26 cellular contexts compared by ENCODE assay signal in genomic region chr5:42595597-42595996, GRCh38.
A peak's percentile ranks its signal among the peaks of the same experiment; 100 is the strongest.
DNase-seq lines count a peak whose midpoint lies in the region; ATAC-seq and TF ChIP-seq lines count a peak whose summit lies in the region.
"Had no signal": no experiment of that assay in that cellular context is flagged by ENCODE, and none has a peak within 500 bp of the region (broad histone marks: within the 10 kb centered on the region; RNA-seq: fewer than 3 reads in every experiment).

No MANE protein-coding gene starts in this region.

- ATAC-seq in HG02852 (IDR thresholded peaks at IDR 0.05; ENCODE audit: unreplicated experiment) (no peak), PC-3 (no peak; the same call in 1 of the 2 replicates)
- ATAC-seq: activated CD8-positive, alpha-beta T cell treated with anti-CD3 and anti-CD28 coated beads for 36 hours; right cardiac atrium; T-cell had no signal

- no peaks in the 10 kb centered on the region for H3K36me3 Mint-ChIP-seq in MCF 10A (ENCODE audit: insufficient read depth, unreplicated experiment)
- no peaks in the 10 kb centered on the region for H3K36me3 Mint-ChIP-seq in activated T-helper 2 cell treated with anti-CD3 and anti-CD28 coated beads, Interferon-gamma antibody, Interleukin-2, Interleukin-4, amounts not matched to agents 10 μg/mL and 5 μg/mL and 100 μg/mL, durations not matched to agents 14 hours and 24 hours and 36 hours (ENCODE audit: low read depth)
- H3K36me3 Mint-ChIP-seq: T-cell had no signal

- H3F3A ChIP-seq in PC-3 (ENCODE audit: low read length, unreplicated experiment) = no peaks in the 10 kb centered on the region

- H3K27ac ChIP-seq in mammary epithelial cell (ENCODE audit: insufficient read depth, low read depth, low read length) = no peak overlapping the region
- peak overlapping the region; percentile 48 for H3K27ac ChIP-seq in SJCRH30
- H3K27ac ChIP-seq in skeletal muscle tissue (ENCODE audit: low read depth, low read length) = peak overlapping the region; percentile 16
- no peak overlapping the region for H3K27ac ChIP-seq in PC-3 (ENCODE audit: low read length)
- H3K27ac ChIP-seq: BLaER1 treated with 17β-estradiol and CSF1 and Interleukin-3, amounts not matched to agents 10 nM and 100 nM; esophagus squamous epithelium; HL-60; parathyroid adenoma; SJSA1 had no signal

- H3K9ac ChIP-seq in mammary epithelial cell (ENCODE audit: insufficient read depth, low read length) (no peak overlapping the region), skeletal muscle tissue (ENCODE audit: low read depth in 1 of 3, low read length in 3 of 3) (peak overlapping the region in 1 of 3 donors; percentile 45), PC-3 (ENCODE audit: low read length) (no peak overlapping the region)
- H3K9ac ChIP-seq: BLaER1 treated with 17β-estradiol and CSF1 and Interleukin-3, amounts not matched to agents 10 nM and 100 nM; parathyroid adenoma had no signal

- intact Hi-C loops in MCF 10A (cut with micrococcal nuclease) = no loop called here
- intact Hi-C loops in mammary epithelial cell (cut with micrococcal nuclease) = no loop called here
- intact Hi-C loops in PC-3 (cut with micrococcal nuclease) = no loop called here
- intact Hi-C loops in activated T-helper 2 cell treated with anti-CD3 and anti-CD28 coated beads, Interferon-gamma antibody, Interleukin-2, Interleukin-4, amounts not matched to agents 10 μg/mL and 5 μg/mL and 100 μg/mL, durations not matched to agents 14 hours and 24 hours and 36 hours (cut with micrococcal nuclease) = no loop called here

- POLR2A ChIA-PET in MCF 10A (lab: Yijun Ruan, JAX) = interaction anchor here (4.4 kb wide), 1 partner anchor 10 kb away, joined by 27 read pairs; no protein-coding TSS in a partner anchor
- POLR2A ChIA-PET in PC-3 (lab: Charles Lee; ENCODE audit: unreplicated experiment) = no interaction called here

- H3K4me3 ChIP-seq in mammary epithelial cell (replicated peaks in 1 of 3; ENCODE audit: insufficient read depth in 1 of 3, low read depth in 2 of 3, low read length in 3 of 3) (no peak overlapping the region), SJCRH30 (no peak overlapping the region), skeletal muscle tissue (ENCODE audit: low read length in 3 of 3) (no peak overlapping the region), PC-3 (ENCODE audit: low read length) (no peak overlapping the region)
- H3K4me3 ChIP-seq: BLaER1 treated with 17β-estradiol and CSF1 and Interleukin-3, amounts not matched to agents 10 nM and 100 nM; esophagus squamous epithelium; SJSA1 had no signal

- in situ Hi-C loops in mammary epithelial cell (cut with MboI; ENCODE audit: low sequenced_read_pairs in 2 of 2) = no loop called here

- H4K20me1 ChIP-seq in mammary epithelial cell (ENCODE audit: insufficient read depth, low read length) = no peaks in the 10 kb centered on the region
- H4K20me1 ChIP-seq in PC-3 (ENCODE audit: low read length) = no peaks in the 10 kb centered on the region
- H4K20me1 ChIP-seq: BLaER1 treated with 17β-estradiol and CSF1 and Interleukin-3, amounts not matched to agents 10 nM and 100 nM had no signal

- H3K27me3 ChIP-seq in mammary epithelial cell (ENCODE audit: insufficient read depth, low read length) (no peaks in the 10 kb centered on the region), SJCRH30 (no peaks in the 10 kb centered on the region), skeletal muscle tissue (ENCODE audit: control insufficient read depth in 3 of 3, insufficient read depth in 3 of 3, low read length in 3 of 3) (no peaks in the 10 kb centered on the region), PC-3 (ENCODE audit: low read length) (no peaks in the 10 kb centered on the region)
- H3K27me3 ChIP-seq: BLaER1 treated with 17β-estradiol and CSF1 and Interleukin-3, amounts not matched to agents 10 nM and 100 nM; esophagus squamous epithelium; SJSA1 had no signal

- peaks cover 17% of the 10 kb centered on the region for H3K4me1 Mint-ChIP-seq in MCF 10A (ENCODE audit: insufficient read depth, unreplicated experiment)
- H3K4me1 Mint-ChIP-seq in activated T-helper 2 cell treated with anti-CD3 and anti-CD28 coated beads, Interferon-gamma antibody, Interleukin-2, Interleukin-4, amounts not matched to agents 10 μg/mL and 5 μg/mL and 100 μg/mL, durations not matched to agents 14 hours and 24 hours and 36 hours (ENCODE audit: low read depth) = no peaks in the 10 kb centered on the region

- H2AFZ ChIP-seq in mammary epithelial cell (ENCODE audit: low read depth, low read length) (no peak overlapping the region), PC-3 (ENCODE audit: low read length) (no peak overlapping the region)
- H2AFZ ChIP-seq: parathyroid adenoma had no signal

- H3K9me3 ChIP-seq in mammary epithelial cell (replicated peaks; ENCODE audit: insufficient read depth, low read length) (no peaks in the 10 kb centered on the region), SJCRH30 (replicated peaks) (no peaks in the 10 kb centered on the region), skeletal muscle tissue (ENCODE audit: control insufficient read depth in 3 of 3, low read length in 3 of 3) (no peaks in the 10 kb centered on the region), PC-3 (ENCODE audit: low read length) (no peaks in the 10 kb centered on the region)
- H3K9me3 ChIP-seq: esophagus squamous epithelium, SJSA1 had no signal

- BruUV-seq in MCF 10A (replicated peaks; lab: Mats Ljungman, UMichigan) = no TSS peak
- no TSS peak for BruUV-seq in mammary epithelial cell (replicated peaks; lab: Mats Ljungman, UMichigan)
- BruUV-seq in PC-3 (replicated peaks; lab: Mats Ljungman, UMichigan) = no TSS peak

- no peaks in the 10 kb centered on the region for H3K9me3 Mint-ChIP-seq in MCF 10A (ENCODE audit: unreplicated experiment)
- H3K9me3 Mint-ChIP-seq in activated T-helper 2 cell treated with anti-CD3 and anti-CD28 coated beads, Interferon-gamma antibody, Interleukin-2, Interleukin-4, amounts not matched to agents 10 μg/mL and 5 μg/mL and 100 μg/mL, durations not matched to agents 14 hours and 24 hours and 36 hours = no peaks in the 10 kb centered on the region
- H3K9me3 Mint-ChIP-seq: activated CD8-positive, alpha-beta T cell treated with anti-CD3 and anti-CD28 coated beads for 36 hours; dendritic cell treated with granulocyte-macrophage colony-stimulating factor and Interleukin-4, amounts not matched to agents 40 ng/mL and 50 ng/mL, for 4 days; stimulated activated naive CD8-positive, alpha-beta T cell treated with anti-CD3 and anti-CD28 coated beads, Interleukin-15, Interleukin-2, amounts not matched to agents 100 ng/mL and 50 ng/mL, for 24 hours; T-cell had no signal

- DNase-seq in MCF 10A (ENCODE audit: unreplicated experiment) = no peak
- DNase-seq in mammary epithelial cell = no peak
- DNase-seq in LHCN-M2 (ENCODE audit: low read depth) = peak; percentile 62
- peak; percentile 85 to 95 for DNase-seq in SJCRH30
- no peak for DNase-seq in PC-3
- DNase-seq in activated T-helper 2 cell treated with anti-CD3 and anti-CD28 coated beads, Interferon-gamma antibody, Interleukin-2, Interleukin-4, amounts not matched to agents 10 μg/mL and 5 μg/mL and 100 μg/mL, durations not matched to agents 14 hours and 24 hours and 36 hours (ENCODE audit: low spot score) = no peak
- DNase-seq: ACHN; activated CD8-positive, alpha-beta T cell treated with anti-CD3 and anti-CD28 coated beads for 36 hours; activated gamma-delta T cell; activated T-cell treated with anti-CD3 and anti-CD28 coated beads for 4 hours; Calu3; central memory CD4-positive, alpha-beta T cell; esophagus squamous epithelium; H7; hippocampal formation; NCI-H345; right cardiac atrium; T-cell had no signal

- no peaks in the 10 kb centered on the region for H3K9me2 ChIP-seq in PC-3 (replicated peaks; ENCODE audit: low read length)

- dilution Hi-C loops in mammary epithelial cell (cut with HindIII; ENCODE audit: low sequenced_read_pairs) = no loop called here

- CTCF ChIA-PET in MCF 10A (lab: Yijun Ruan, JAX) (interaction anchor here (1.1 to 1.7 kb wide), 2 partner anchors 12 to 60 kb away, joined by 3 to 7 read pairs; no protein-coding TSS in a partner anchor), mammary epithelial cell (lab: Charles Lee; ENCODE audit: low non-redundant PET) (no interaction called here), PC-3 (lab: Charles Lee) (interaction anchor here (0.7 kb wide), 1 partner anchor 45 kb away, joined by 3 read pairs; no protein-coding TSS in a partner anchor)

- no peak for TF ChIP-seq CTCF in MCF 10A (IDR thresholded peaks at IDR 0.05; ENCODE audit: unreplicated experiment)
- TF ChIP-seq CTCF in mammary epithelial cell (conservative IDR thresholded peaks at IDR 0.05 in 1 of 2, IDR thresholded peaks at IDR 0.05 in 1 of 2; ENCODE audit: extremely low read depth in 1 of 2, insufficient read depth in 1 of 2, low read depth in 1 of 2, low read length in 2 of 2) = no peak
- no peak for TF ChIP-seq CTCF in PC-3 (conservative IDR thresholded peaks at IDR 0.05; ENCODE audit: low read depth, low read length)

- peak overlapping the region; percentile 2 for H3K27ac Mint-ChIP-seq in MCF 10A (ENCODE audit: low read depth, unreplicated experiment)
- H3K27ac Mint-ChIP-seq in activated T-helper 2 cell treated with anti-CD3 and anti-CD28 coated beads, Interferon-gamma antibody, Interleukin-2, Interleukin-4, amounts not matched to agents 10 μg/mL and 5 μg/mL and 100 μg/mL, durations not matched to agents 14 hours and 24 hours and 36 hours = no peak overlapping the region
- H3K27ac Mint-ChIP-seq: activated CD8-positive, alpha-beta T cell treated with anti-CD3 and anti-CD28 coated beads for 36 hours; dendritic cell treated with granulocyte-macrophage colony-stimulating factor and Interleukin-4, amounts not matched to agents 40 ng/mL and 50 ng/mL, for 4 days; stimulated activated naive CD8-positive, alpha-beta T cell treated with anti-CD3 and anti-CD28 coated beads, Interleukin-15, Interleukin-2, amounts not matched to agents 100 ng/mL and 50 ng/mL, for 24 hours; T-cell had no signal

- H3K4me3 Mint-ChIP-seq in MCF 10A (ENCODE audit: unreplicated experiment) = no peak overlapping the region
- H3K4me3 Mint-ChIP-seq in activated T-helper 2 cell treated with anti-CD3 and anti-CD28 coated beads, Interferon-gamma antibody, Interleukin-2, Interleukin-4, amounts not matched to agents 10 μg/mL and 5 μg/mL and 100 μg/mL, durations not matched to agents 14 hours and 24 hours and 36 hours (ENCODE audit: low read depth) = no peak overlapping the region
- H3K4me3 Mint-ChIP-seq: activated CD8-positive, alpha-beta T cell treated with anti-CD3 and anti-CD28 coated beads for 36 hours; dendritic cell treated with granulocyte-macrophage colony-stimulating factor and Interleukin-4, amounts not matched to agents 40 ng/mL and 50 ng/mL, for 4 days; stimulated activated naive CD8-positive, alpha-beta T cell treated with anti-CD3 and anti-CD28 coated beads, Interleukin-15, Interleukin-2, amounts not matched to agents 100 ng/mL and 50 ng/mL, for 24 hours; T-cell had no signal

- H3K4me1 ChIP-seq in mammary epithelial cell (ENCODE audit: insufficient read depth, low read length) (peaks cover 18% of the 10 kb centered on the region), SJCRH30 (peaks cover 39% of the 10 kb centered on the region), skeletal muscle tissue (ENCODE audit: control insufficient read depth in 3 of 3, insufficient read depth in 3 of 3, low read length in 3 of 3) (peaks cover 24 to 44% (median 36%) of the 10 kb centered on the region in 3 donors), PC-3 (ENCODE audit: insufficient read depth, low read length) (no peaks in the 10 kb centered on the region)
- H3K4me1 ChIP-seq: SJSA1 had no signal

- no peaks in the 10 kb centered on the region for H3K36me3 ChIP-seq in mammary epithelial cell (ENCODE audit: insufficient read depth, low read length)
- H3K36me3 ChIP-seq in SJCRH30 = no peaks in the 10 kb centered on the region
- no peaks in the 10 kb centered on the region for H3K36me3 ChIP-seq in skeletal muscle tissue (ENCODE audit: control insufficient read depth in 3 of 3, insufficient read depth in 3 of 3, low read length in 3 of 3)
- H3K36me3 ChIP-seq in PC-3 (ENCODE audit: low read depth, low read length) = no peaks in the 10 kb centered on the region
- H3K36me3 ChIP-seq: BLaER1 treated with 17β-estradiol and CSF1 and Interleukin-3, amounts not matched to agents 10 nM and 100 nM; esophagus squamous epithelium; SJSA1 had no signal

- WGBS in mammary epithelial cell (ENCODE audit: low coverage, missing lambda C conversion rate) = 94% methylated on average over 2 of the region's 2 CpGs

- H3K79me2 ChIP-seq in mammary epithelial cell (ENCODE audit: insufficient read depth, low read length) (no peaks in the 10 kb centered on the region), PC-3 (ENCODE audit: low read length) (no peaks in the 10 kb centered on the region)
- H3K79me2 ChIP-seq: parathyroid adenoma had no signal

- H3K27me3 Mint-ChIP-seq in MCF 10A (ENCODE audit: insufficient read depth, unreplicated experiment) = no peaks in the 10 kb centered on the region
- peaks cover 16% of the 10 kb centered on the region for H3K27me3 Mint-ChIP-seq in activated T-helper 2 cell treated with anti-CD3 and anti-CD28 coated beads, Interferon-gamma antibody, Interleukin-2, Interleukin-4, amounts not matched to agents 10 μg/mL and 5 μg/mL and 100 μg/mL, durations not matched to agents 14 hours and 24 hours and 36 hours (ENCODE audit: low read depth)
- H3K27me3 Mint-ChIP-seq: dendritic cell treated with granulocyte-macrophage colony-stimulating factor and Interleukin-4, amounts not matched to agents 40 ng/mL and 50 ng/mL, for 4 days had no signal

- no peak overlapping the region for H3K4me2 ChIP-seq in mammary epithelial cell (ENCODE audit: insufficient read depth, low read depth, low read length)
- H3K4me2 ChIP-seq in PC-3 (ENCODE audit: low read length) = no peak overlapping the region

Comparison
In these comparisons a context has a peak if more than half of its experiments do, and no peak if none do; other contexts are left out.
1. DNase-seq: peak in LHCN-M2 (single experiment) and SJCRH30 (2 of 2); none in MCF 10A (single experiment), mammary epithelial cell (single experiment), PC-3 (single experiment) and activated T-helper 2 cell treated with anti-CD3 and anti-CD28 coated beads, Interferon-gamma antibody, Interleukin-2, Interleukin-4, amounts not matched to agents 10 μg/mL and 5 μg/mL and 100 μg/mL, durations not matched to agents 14 hours and 24 hours and 36 hours (single experiment).
2. H3K27ac ChIP-seq: peak in SJCRH30 (single experiment) and skeletal muscle tissue (single experiment); none in mammary epithelial cell (single experiment) and PC-3 (single experiment).